ENCODE assay signal across 1 cellular context in genomic region chr10:86218160-86218559, GRCh38.
TF ChIP-seq lines count a peak whose summit lies in the region.

No MANE protein-coding gene starts in this region.

TF ChIP-seq in HEK293, 187 proteins besides CTCF, POLR2A, EP300 and RAD21 (continued from another document):
- no peak for TF ChIP-seq ZNF704 (tag by site-specific recombination; IDR thresholded peaks at IDR 0.05)
- no peak for TF ChIP-seq ZNF175 (tag by site-specific recombination; IDR thresholded peaks at IDR 0.05)
- no peak for TF ChIP-seq ZNF48 (tag by site-specific recombination; IDR thresholded peaks at IDR 0.05)
- no peak for TF ChIP-seq ZNF596 (tag by site-specific recombination; IDR thresholded peaks at IDR 0.05)
- TF ChIP-seq ZNF518A (tag by site-specific recombination; conservative IDR thresholded peaks at IDR 0.05; ENCODE audit: low read depth) = no peak
- no peak for TF ChIP-seq ZNF776 (tag by site-specific recombination; IDR thresholded peaks at IDR 0.05; ENCODE audit: borderline replicate concordance)
- TF ChIP-seq ZNF707 (tag by site-specific recombination; IDR thresholded peaks at IDR 0.05) = no peak
- no peak for TF ChIP-seq ZNF837 (tag by site-specific recombination; IDR thresholded peaks at IDR 0.05)
- no peak for TF ChIP-seq SP7 (tag by site-specific recombination; IDR thresholded peaks at IDR 0.05)
- TF ChIP-seq ZNF580 (tag by site-specific recombination; IDR thresholded peaks at IDR 0.05) = no peak
